In genomic region chr18:63169853-63170252, GRCh38 we compare ENCODE assay signal across 20 cellular contexts.
"Had no signal": no experiment of that assay in that cellular context is flagged by ENCODE, and none has a peak within 500 bp of the region (broad histone marks: within the 10 kb centered on the region; RNA-seq: fewer than 3 reads in every experiment).

No MANE protein-coding gene starts in this region.

- H3K4me3 ChIP-seq: coronary artery, heart right ventricle, left lung, sigmoid colon, spleen, suprapubic skin, transverse colon, vagina had no signal

- H3K27me3 Mint-ChIP-seq: activated B cell treated with CpG ODN at 0.5 μM for 24 hours; stimulated activated naive CD8-positive, alpha-beta T cell treated with anti-CD3 and anti-CD28 coated beads, Interleukin-15, Interleukin-2, amounts not matched to agents 100 ng/mL and 50 ng/mL, for 24 hours had no signal

- H3K36me3 ChIP-seq: brain microvascular endothelial cell, heart right ventricle, left lung, sigmoid colon, suprapubic skin, transverse colon, vagina had no signal

- ATAC-seq: heart right ventricle, left lung had no signal

- H3K9me3 Mint-ChIP-seq: activated B cell treated with CpG ODN at 0.5 μM for 24 hours; stimulated activated naive CD8-positive, alpha-beta T cell treated with anti-CD3 and anti-CD28 coated beads, Interleukin-15, Interleukin-2, amounts not matched to agents 100 ng/mL and 50 ng/mL, for 24 hours; T-helper 2 cell treated with Interferon-gamma antibody and Interleukin-4, amounts not matched to agents 5 μg/mL and 100 μg/mL, for 36 hours had no signal

- H3K27ac Mint-ChIP-seq: activated B cell treated with CpG ODN at 0.5 μM for 24 hours had no signal

- H3K4me3 Mint-ChIP-seq: activated B cell treated with CpG ODN at 0.5 μM for 24 hours; nephron progenitor cell; stimulated activated naive CD8-positive, alpha-beta T cell treated with anti-CD3 and anti-CD28 coated beads, Interleukin-15, Interleukin-2, amounts not matched to agents 100 ng/mL and 50 ng/mL, for 24 hours; T-helper 2 cell treated with Interferon-gamma antibody and Interleukin-4, amounts not matched to agents 5 μg/mL and 100 μg/mL, for 36 hours had no signal

- H3K4me1 ChIP-seq: left lung, sigmoid colon, suprapubic skin, transverse colon had no signal

- H3K27ac ChIP-seq: brain microvascular endothelial cell, coronary artery, heart right ventricle, left lung, sigmoid colon, spleen, suprapubic skin, transverse colon, vagina had no signal

- DNase-seq: activated B cell treated with CpG ODN at 0.5 μM for 24 hours; activated naive CD4-positive, alpha-beta T cell; aorta; brain microvascular endothelial cell; heart right ventricle; left lung; mammary epithelial cell; midbrain; nephron progenitor cell; nucleus accumbens; sigmoid colon; spleen; stimulated activated CD8-positive, alpha-beta memory T cell treated with anti-CD3 and anti-CD28 coated beads, Interleukin-4, amount 100 ng/mL, for 48 hours; SW 1271; transverse colon had no signal

- H3K27me3 ChIP-seq: brain microvascular endothelial cell, heart right ventricle, left lung, sigmoid colon, spleen, suprapubic skin, transverse colon, vagina had no signal

- H3K9me3 ChIP-seq: heart right ventricle, left lung, sigmoid colon, spleen, suprapubic skin, transverse colon, vagina had no signal
